Comparison of ENCODE assay signal across 1 cellular context in genomic region chr7:98136423-98136822, GRCh38.
TF ChIP-seq lines count a peak whose summit lies in the region.

No MANE protein-coding gene starts in this region.

TF ChIP-seq in HCT116, 20 proteins besides CTCF, POLR2A, EP300 and RAD21 (continued from another document):
- no peak for TF ChIP-seq ZBTB33 (IDR thresholded peaks at IDR 0.05; ENCODE audit: extremely low read depth, insufficient replicate concordance, low read length)
- no peak for TF ChIP-seq SRF (IDR thresholded peaks at IDR 0.05; ENCODE audit: low read depth)
- TF ChIP-seq EGR1 (IDR thresholded peaks at IDR 0.05; ENCODE audit: low read depth) = no peak
TF ChIP-seq in HCT116: peak in this region for 0.
